Comparison of ENCODE assay signal across 28 cellular contexts in genomic region chr11:68579455-68579854, GRCh38.
DNase-seq lines count a peak whose midpoint lies in the region; FAIRE-seq and TF ChIP-seq lines count a peak whose summit lies in the region.
"Had no signal": no experiment of that assay in that cellular context is flagged by ENCODE, and none has a peak within 500 bp of the region (broad histone marks: within the 10 kb centered on the region; RNA-seq: fewer than 3 reads in every experiment).

No MANE protein-coding gene starts in this region.

- CTCF ChIA-PET in Caco-2 (lab: Charles Lee), result no interaction called here

- H3K4me3 ChIP-seq in Caco-2 (ENCODE audit: low read depth, low read length) (no peak overlapping the region), bronchial epithelial cell (ENCODE audit: low read depth, low read length) (no peak overlapping the region), ascending aorta (no peak overlapping the region)
- H3K4me3 ChIP-seq: body of pancreas, GM23248, K562, lower lobe of right lung, neural progenitor cell, stomach, tibial artery had no signal

- no peaks in the 10 kb centered on the region for H3K27me3 ChIP-seq in Caco-2 (replicated peaks; ENCODE audit: control insufficient read depth, insufficient read depth, low read length)
- no peaks in the 10 kb centered on the region for H3K27me3 ChIP-seq in bronchial epithelial cell (ENCODE audit: control insufficient read depth, insufficient read depth, low read length)
- H3K27me3 ChIP-seq in ascending aorta, result no peaks in the 10 kb centered on the region
- H3K27me3 ChIP-seq: body of pancreas, neural progenitor cell, stomach, tibial artery had no signal

- DNase-seq in Caco-2, result no peak
- peak; percentile 44 for DNase-seq in NCI-H526 treated with DMSO at 0.1 percent for 48 hours (lab: John Stamatoyannopoulos, UW)
- peak; percentile 64 for DNase-seq in bronchial epithelial cell (ENCODE audit: low read depth)
- DNase-seq in kidney tubule cell (ENCODE audit: low spot score), result peak; percentile 42
- DNase-seq in activated CD4-positive, alpha-beta T cell treated with anti-CD3 and anti-CD28 coated beads, Interleukin-2, amount 50 U/mL, for 1 hour, result no peak
- no peak for DNase-seq in KBM-7
- no peak for DNase-seq in ascending aorta (ENCODE audit: low spot score in 2 of 2)
- no peak for DNase-seq in NCI-H1092 (lab: John Stamatoyannopoulos, UW)
- DNase-seq: activated CD4-positive, alpha-beta memory T cell treated with anti-CD3 and anti-CD28 coated beads for 36 hours; activated CD8-positive, alpha-beta memory T cell treated with anti-CD3 and anti-CD28 coated beads, Interleukin-2, amount 50 U/mL, for 48 hours; body of pancreas; effector CD8-positive, alpha-beta T cell; erythroblast; GM23248; HFFc6; kidney; lower lobe of right lung; NCI-H1694 treated with DMSO at 0.1 percent for 48 hours; NCI-H748 treated with DMSO at 0.1 percent for 48 hours; stomach; T-helper 9 cell; tibial artery had no signal

- H3K4me1 ChIP-seq in Caco-2 (no peaks in the 10 kb centered on the region), ascending aorta (peaks cover 17 to 28% of the 10 kb centered on the region in 2 donors)
- H3K4me1 ChIP-seq: neural progenitor cell had no signal

- H3K27me3 Mint-ChIP-seq in Caco-2 (ENCODE audit: insufficient read depth, unreplicated experiment), result no peaks in the 10 kb centered on the region
- H3K27me3 Mint-ChIP-seq: activated CD4-positive, alpha-beta memory T cell treated with anti-CD3 and anti-CD28 coated beads for 36 hours; activated naive CD8-positive, alpha-beta T cell; activated T-helper 17 cell treated with anti-CD3 and anti-CD28 coated beads, Interleukin-2, amount 50 U/mL, for 72 hours had no signal

- H3K27ac Mint-ChIP-seq in Caco-2 (ENCODE audit: unreplicated experiment), result peak overlapping the region; percentile 2
- H3K27ac Mint-ChIP-seq: HFFc6, neural progenitor cell had no signal

- H3K4me1 Mint-ChIP-seq in Caco-2 (ENCODE audit: low read depth, unreplicated experiment), result peaks cover 7% of the 10 kb centered on the region
- H3K4me1 Mint-ChIP-seq: CD14-positive monocyte, neural progenitor cell had no signal

- peaks cover 4% of the 10 kb centered on the region; the same call in 1 of the 2 replicates for H3K36me3 ChIP-seq in Caco-2 (ENCODE audit: control insufficient read depth, insufficient read depth, low read length)
- H3K36me3 ChIP-seq in bronchial epithelial cell (ENCODE audit: control insufficient read depth, insufficient read depth, low read length), result peaks cover 11% of the 10 kb centered on the region
- H3K36me3 ChIP-seq in ascending aorta, result peaks cover 28 to 37% of the 10 kb centered on the region in 2 donors

- POLR2A ChIA-PET in Caco-2 (lab: Charles Lee), result no interaction called here

- TF ChIP-seq CTCF in Caco-2 (IDR thresholded peaks at IDR 0.05; ENCODE audit: insufficient read depth in 1 of 2, low read depth in 1 of 2, low read length in 1 of 2, severe bottlenecking in 1 of 2, unreplicated experiment in 1 of 2), result no peak
- TF ChIP-seq CTCF in bronchial epithelial cell (IDR thresholded peaks at IDR 0.05; ENCODE audit: insufficient read depth, low read length, severe bottlenecking), result no peak
- no peak for TF ChIP-seq CTCF in ascending aorta (IDR thresholded peaks at IDR 0.05)

- intact Hi-C loops in Caco-2 (cut with micrococcal nuclease; ENCODE audit: unreplicated experiment), result no loop called here
- intact Hi-C loops in ascending aorta (cut with DNase I), result no loop called here

- H3K9me3 Mint-ChIP-seq in Caco-2 (ENCODE audit: unreplicated experiment), result no peaks in the 10 kb centered on the region
- H3K9me3 Mint-ChIP-seq: activated CD4-positive, alpha-beta memory T cell treated with anti-CD3 and anti-CD28 coated beads for 36 hours; activated T-helper 17 cell treated with anti-CD3 and anti-CD28 coated beads, Interleukin-2, amount 50 U/mL, for 72 hours; CD14-positive monocyte; HFFc6; neural progenitor cell had no signal

- H3K9me3 ChIP-seq in Caco-2, result no peaks in the 10 kb centered on the region
- no peaks in the 10 kb centered on the region for H3K9me3 ChIP-seq in ascending aorta
- H3K9me3 ChIP-seq: body of pancreas, lower lobe of right lung, stomach, tibial artery had no signal

- H3K36me3 Mint-ChIP-seq in Caco-2 (ENCODE audit: insufficient read depth, unreplicated experiment), result peaks cover 97% of the 10 kb centered on the region

- H3K27ac ChIP-seq in ascending aorta, result no peak overlapping the region
- H3K27ac ChIP-seq: body of pancreas, GM23248, lower lobe of right lung, neural progenitor cell, stomach, tibial artery had no signal

- TSS peak; percentile 4 for BruUV-seq in Caco-2 (replicated peaks; lab: Mats Ljungman, UMichigan)

- no peak for FAIRE-seq in bronchial epithelial cell (lab: Jason Lieb, UNC)
- FAIRE-seq: colon, K562, kidney had no signal

- no peak overlapping the region for H3K4me3 Mint-ChIP-seq in Caco-2 (ENCODE audit: unreplicated experiment)
- H3K4me3 Mint-ChIP-seq: activated CD4-positive, alpha-beta memory T cell treated with anti-CD3 and anti-CD28 coated beads for 36 hours; activated naive CD8-positive, alpha-beta T cell; activated T-helper 17 cell treated with anti-CD3 and anti-CD28 coated beads, Interleukin-2, amount 50 U/mL, for 72 hours; CD14-positive monocyte; HFFc6; neural progenitor cell had no signal

- in situ Hi-C loops in KBM-7 (cut with MboI; ENCODE audit: low pct_unique_long_range_greater_than_20kb, low sequenced_read_pairs), result no loop called here

Comparison
In these comparisons a context has a peak if more than half of its experiments do, and no peak if none do; other contexts are left out.
1. DNase-seq: peak in NCI-H526 treated with DMSO at 0.1 percent for 48 hours (single experiment), bronchial epithelial cell (single experiment) and kidney tubule cell (single experiment); none in Caco-2 (0 of 2), activated CD4-positive, alpha-beta T cell treated with anti-CD3 and anti-CD28 coated beads, Interleukin-2, amount 50 U/mL, for 1 hour (single experiment), KBM-7 (single experiment), ascending aorta (0 of 2) and NCI-H1092 (single experiment).